1 cellular context compared by ENCODE assay signal in genomic region chr9:127450831-127451680, GRCh38.
TF ChIP-seq lines count a peak whose summit lies in the region.

Gene LRSAM1 (plus strand): TSS chr9:127451510. CDS start chr9:127454528, 3,018 bp downstream.
Gene RPL12 (minus strand): TSS chr9:127451406. CDS start chr9:127451317, 89 bp downstream.

TF ChIP-seq in HepG2, 621 proteins besides CTCF, POLR2A, EP300 and RAD21 (continued from another document and continues in another):
- TF ChIP-seq ZNF142 (CRISPR knock-in tag; IDR thresholded peaks at IDR 0.05): peak; percentile 35; the same call in 1 of the 2 replicates
- TF ChIP-seq ZBTB38 (CRISPR knock-in tag; IDR thresholded peaks at IDR 0.05): peak; percentile 99
- TF ChIP-seq NPAS2 (CRISPR knock-in tag; IDR thresholded peaks at IDR 0.05; ENCODE audit: borderline replicate concordance): no peak
- TF ChIP-seq TEF (CRISPR knock-in tag; IDR thresholded peaks at IDR 0.05): peak; percentile 35; the same call in 1 of the 2 replicates
- TF ChIP-seq ZZZ3 (CRISPR knock-in tag; IDR thresholded peaks at IDR 0.05; ENCODE audit: borderline replicate concordance): peak; percentile 99
- TF ChIP-seq SP5 (CRISPR knock-in tag; IDR thresholded peaks at IDR 0.05; ENCODE audit: borderline replicate concordance, low read depth): peak; percentile 76; the same call in 1 of the 2 replicates
- TF ChIP-seq TMF1 (CRISPR knock-in tag; IDR thresholded peaks at IDR 0.05; ENCODE audit: low read depth): no peak
- TF ChIP-seq FUBP1 (CRISPR knock-in tag; IDR thresholded peaks at IDR 0.05; ENCODE audit: borderline replicate concordance): no peak
- no peak; the same call in 1 of the 2 replicates for TF ChIP-seq ZNF547 (CRISPR knock-in tag; IDR thresholded peaks at IDR 0.05)
- peak; percentile 82; the same call in 1 of the 2 replicates for TF ChIP-seq ZMAT3 (CRISPR knock-in tag; conservative IDR thresholded peaks at IDR 0.05)
- TF ChIP-seq TFE3 (CRISPR knock-in tag; IDR thresholded peaks at IDR 0.05): peak; percentile 32; the same call in 1 of the 2 replicates
- no peak for TF ChIP-seq ZNF513 (CRISPR knock-in tag; conservative IDR thresholded peaks at IDR 0.05)
- TF ChIP-seq CC2D1A (CRISPR knock-in tag; IDR thresholded peaks at IDR 0.05): no peak
- no peak for TF ChIP-seq KAT2B (IDR thresholded peaks at IDR 0.05; ENCODE audit: borderline replicate concordance, low read depth, low read length)
- peak; percentile 91 for TF ChIP-seq ZFP91 (CRISPR knock-in tag; IDR thresholded peaks at IDR 0.05; ENCODE audit: borderline replicate concordance)
- peak; percentile 79 for TF ChIP-seq ZC3H13 (CRISPR knock-in tag; IDR thresholded peaks at IDR 0.05)
- no peak for TF ChIP-seq NCOA5 (CRISPR knock-in tag; IDR thresholded peaks at IDR 0.05)
- TF ChIP-seq POGZ (CRISPR knock-in tag; IDR thresholded peaks at IDR 0.05): peak; percentile 80
- TF ChIP-seq MIXL1 (CRISPR knock-in tag; IDR thresholded peaks at IDR 0.05): peak; percentile 65; the same call in 1 of the 2 replicates
- peak; percentile 30; the same call in 1 of the 2 replicates for TF ChIP-seq ZBTB7B (CRISPR knock-in tag; IDR thresholded peaks at IDR 0.05)
- no peak for TF ChIP-seq ZNF333 (CRISPR knock-in tag; IDR thresholded peaks at IDR 0.05; ENCODE audit: borderline replicate concordance)
- TF ChIP-seq THAP7 (CRISPR knock-in tag; IDR thresholded peaks at IDR 0.05): peak; percentile 77; the same call in 1 of the 2 replicates
- TF ChIP-seq ARID2 (CRISPR knock-in tag; IDR thresholded peaks at IDR 0.05; ENCODE audit: borderline replicate concordance): peak; percentile 88; the same call in 1 of the 2 replicates
- TF ChIP-seq DR1 (CRISPR knock-in tag; IDR thresholded peaks at IDR 0.05): peak; percentile 98
- TF ChIP-seq ZFYVE20 (CRISPR knock-in tag; IDR thresholded peaks at IDR 0.05; ENCODE audit: borderline replicate concordance, low read depth): no peak
- peak; percentile 90 for TF ChIP-seq HDAC1 (CRISPR knock-in tag; IDR thresholded peaks at IDR 0.05)
- peak; percentile 86; the same call in 1 of the 2 replicates for TF ChIP-seq KAT7 (CRISPR knock-in tag; IDR thresholded peaks at IDR 0.05; ENCODE audit: borderline replicate concordance)
- peak; percentile 61; the same call in 1 of the 2 replicates for TF ChIP-seq TIGD3 (CRISPR knock-in tag; IDR thresholded peaks at IDR 0.05; ENCODE audit: borderline replicate concordance)
- peak; percentile 87 for TF ChIP-seq PHF8 (CRISPR knock-in tag; IDR thresholded peaks at IDR 0.05)
- peak; percentile 99 for TF ChIP-seq POLR2AphosphoS5 (IDR thresholded peaks at IDR 0.05; ENCODE audit: low read depth, low read length)
- TF ChIP-seq JARID2 (CRISPR knock-in tag; IDR thresholded peaks at IDR 0.05; ENCODE audit: insufficient replicate concordance): no peak
- TF ChIP-seq FOXO4 (CRISPR knock-in tag; conservative IDR thresholded peaks at IDR 0.05): no peak
- peak; percentile 43; the same call in 1 of the 2 replicates for TF ChIP-seq CEBPG (CRISPR knock-in tag; IDR thresholded peaks at IDR 0.05)
- peak; percentile 57 for TF ChIP-seq POGK (CRISPR knock-in tag; conservative IDR thresholded peaks at IDR 0.05)
- TF ChIP-seq HNRNPK (IDR thresholded peaks at IDR 0.05; ENCODE audit: low read depth, low read length, poor library complexity, severe bottlenecking): peak; percentile 10
- no peak for TF ChIP-seq ZNF44 (CRISPR knock-in tag; IDR thresholded peaks at IDR 0.05)
- no peak for TF ChIP-seq MED8 (CRISPR knock-in tag; IDR thresholded peaks at IDR 0.05; ENCODE audit: insufficient replicate concordance)
- TF ChIP-seq E2F5 (CRISPR knock-in tag; conservative IDR thresholded peaks at IDR 0.05): peak; percentile 52
- no peak for TF ChIP-seq NR2F1 (CRISPR knock-in tag; IDR thresholded peaks at IDR 0.05)
- peak; percentile 89 for TF ChIP-seq RFXAP (CRISPR knock-in tag; IDR thresholded peaks at IDR 0.05; ENCODE audit: borderline replicate concordance)
- peak; percentile 98 for TF ChIP-seq TAF1 (CRISPR knock-in tag; IDR thresholded peaks at IDR 0.05)
